In genomic region chr22:36715647-36716046, GRCh38 we compare ENCODE assay signal across 30 cellular contexts. TPM values are rescaled to one million over a fixed set of nuclear protein-coding genes. Genes with fewer than 3 reads are reported as not detected.
"Had no signal": no experiment of that assay in that cellular context is flagged by ENCODE, and none has a peak within 500 bp of the region (broad histone marks: within the 10 kb centered on the region; RNA-seq: fewer than 3 reads in every experiment).

No MANE protein-coding gene starts in this region.

- FAIRE-seq: urothelium cell line had no signal

- H3K4me3 ChIP-seq: stomach, suprapubic skin, testis, thoracic aorta, thyroid gland, tibial artery, tibial nerve, transverse colon, upper lobe of left lung, upper lobe of right lung, uterus, vagina had no signal

- H3K36me3 ChIP-seq: stomach, suprapubic skin, thoracic aorta, thyroid gland, tibial artery, tibial nerve, transverse colon, upper lobe of left lung, upper lobe of right lung, uterus, vagina had no signal

- H3K4me1 ChIP-seq: stomach, suprapubic skin, testis, thyroid gland, tibial artery, tibial nerve, transverse colon, upper lobe of left lung, upper lobe of right lung, uterus, vagina had no signal

- H3K27ac ChIP-seq: stomach, suprapubic skin, testis, thoracic aorta, thyroid gland, tibial artery, tibial nerve, transverse colon, upper lobe of left lung, upper lobe of right lung, uterus, vagina had no signal

- DNase-seq: stimulated activated CD4-positive, alpha-beta T cell treated with anti-CD3 and anti-CD28 coated beads, Interleukin-2, amount 100 ng/mL, for 48 hours; stimulated activated CD4-positive, alpha-beta T cell treated with anti-CD3 and anti-CD28 coated beads, Interleukin-4, amount 100 ng/mL, for 1 hour; stimulated activated CD4-positive, alpha-beta T cell treated with anti-CD3 and anti-CD28 coated beads, Interleukin-4, amount 100 ng/mL, for 24 hours; stimulated activated CD4-positive, alpha-beta T cell treated with anti-CD3 and anti-CD28 coated beads, Interleukin-4, amount 100 ng/mL, for 4 hours; stimulated activated CD8-positive, alpha-beta memory T cell treated with anti-CD3 and anti-CD28 coated beads, Interleukin-4, amount 100 ng/mL, for 48 hours; stimulated activated naive B cell treated with anti-CD40 and anti-IgM and Interleukin-4, amounts not matched to agents 10 μg/mL and 1 μg/mL and 100 μg/mL, for 72 hours; stimulated activated naive CD4-positive, alpha-beta T cell; stimulated activated naive CD4-positive, alpha-beta T cell treated with Interleukin-2 at 50 U/mL for 16 hours; stimulated activated naive CD8-positive, alpha-beta T cell treated with anti-CD3 and anti-CD28 coated beads, Interleukin-15, amount 100 ng/mL, for 72 hours; stimulated activated naive CD8-positive, alpha-beta T cell treated with anti-CD3 and anti-CD28 coated beads, Interleukin-15, Interleukin-2, amounts not matched to agents 100 U/mL and 50 U/mL, for 24 hours; stomach; substantia nigra; testis; thyroid gland; tibial artery; transverse colon; trophoblast cell; upper lobe of left lung; upper lobe of right lung; uterus had no signal

- ATAC-seq: stimulated activated effector memory CD8-positive, alpha-beta T cell treated with anti-CD3 and anti-CD28 coated beads, Interleukin-12 subunit alpha, Interleukin-12 subunit beta, amount 100 ng/mL, for 72 hours; stimulated activated memory B cell treated with anti-CD40 and anti-IgM and Interleukin-4, amounts not matched to agents 10 μg/mL and 1 μg/mL and 100 μg/mL, for 72 hours; stimulated activated naive B cell treated with anti-CD40 and anti-IgM and Interleukin-4, amounts not matched to agents 10 μg/mL and 1 μg/mL and 100 μg/mL, for 72 hours; stimulated activated naive CD8-positive, alpha-beta T cell treated with anti-CD3 and anti-CD28 coated beads, Interleukin-15, amount 100 ng/mL, for 72 hours; stimulated activated naive CD8-positive, alpha-beta T cell treated with anti-CD3 and anti-CD28 coated beads, Interleukin-15, Interleukin-2, amounts not matched to agents 100 U/mL and 50 U/mL, for 24 hours; upper lobe of right lung had no signal

- H3K9me3 ChIP-seq: stomach, suprapubic skin, testis, thoracic aorta, thyroid gland, tibial artery, tibial nerve, transverse colon, upper lobe of left lung, upper lobe of right lung, uterus, vagina had no signal

- H3K27me3 ChIP-seq: testis, thyroid gland, upper lobe of left lung, uterus, vagina had no signal

RNA-seq across cellular contexts. Expression of gene CACNG2, which starts 12.1 kb away (rescaled TPM):
- total RNA-seq: stomach, subcutaneous adipose tissue, suprapubic skin, thoracic aorta, thyroid gland, tibial nerve, transverse colon, upper lobe of left lung, upper lobe of right lung, ureter, urinary bladder, uterus, vagina had no signal
- polyA plus RNA-seq: stomach, urinary bladder had no signal
